35 cellular contexts compared by ENCODE assay signal in the genomic region with DNA sequence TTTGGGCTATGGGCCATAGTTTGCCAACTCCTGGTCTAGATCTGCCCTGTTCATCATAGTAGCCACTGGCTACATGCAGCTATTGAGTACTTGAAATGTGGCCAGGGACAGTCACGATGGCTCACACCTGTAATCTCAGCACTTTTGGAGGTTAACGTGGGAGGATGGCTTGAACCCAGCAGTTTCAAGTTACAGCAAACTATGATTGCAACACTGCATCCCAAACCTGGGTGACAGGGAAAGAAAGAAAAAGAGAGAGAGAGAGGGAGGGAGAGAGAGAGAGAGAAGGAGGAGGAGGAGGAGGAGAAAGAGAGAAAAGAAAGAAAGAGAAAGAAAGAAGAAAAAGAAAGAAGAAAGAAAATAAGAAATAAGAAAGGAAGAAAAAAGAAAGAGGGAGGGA. TPM values are rescaled to one million over a fixed set of nuclear protein-coding genes. Genes with fewer than 3 reads are reported as not detected.
DNase-seq lines count a peak whose midpoint lies in the region; ATAC-seq, FAIRE-seq and TF ChIP-seq lines count a peak whose summit lies in the region.
"Had no signal": no experiment of that assay in that cellular context is flagged by ENCODE, and none has a peak within 500 bp of the region (broad histone marks: within the 10 kb centered on the region; RNA-seq: fewer than 3 reads in every experiment).

No MANE protein-coding gene starts in this region.

- TF ChIP-seq POLR2A in K562 (conservative IDR thresholded peaks at IDR 0.05), result no peak

- in situ Hi-C loops in K562 (cut with MboI), result no loop called here

- DNase-seq in NCI-H2029 (lab: John Stamatoyannopoulos, UW) (peak; percentile 33), K562 (ENCODE audit: extremely low read depth in 1 of 4, low spot score in 3 of 4) (no peak), iris pigment epithelial cell (ENCODE audit: low read depth) (peak; percentile 36), AG08396 (ENCODE audit: low spot score) (no peak), Calu3 (no peak)
- no peak for DNase-seq in stimulated activated effector memory CD8-positive, alpha-beta T cell treated with anti-CD3 and anti-CD28 coated beads, Interleukin-12 subunit alpha, Interleukin-12 subunit beta, amount 100 ng/mL, for 72 hours (ENCODE audit: low spot score in 2 of 2)
- no peak for DNase-seq in activated CD8-positive, alpha-beta T cell treated with anti-CD3 and anti-CD28 coated beads, Interleukin-2, amount 10 ng/mL, durations not matched to agents 7 days and 5 days
- DNase-seq: activated CD4-positive, alpha-beta T cell treated with anti-CD3 and anti-CD28 coated beads, Interleukin-2, amount 10 ng/mL, durations not matched to agents 24 days and 14 days; activated effector memory CD4-positive, alpha-beta T cell treated with Interleukin-2 at 50 U/mL for 16 hours; C1 segment of cervical spinal cord; Caco-2; effector memory CD4-positive, alpha-beta T cell; foreskin fibroblast; MM.1S; NCI-H1105 treated with DMSO at 0.1 percent for 48 hours; NCI-H1930; NCI-H345; NCI-H748 treated with DMSO at 0.1 percent for 48 hours; ovary; retina; stimulated activated naive CD8-positive, alpha-beta T cell treated with anti-CD3 and anti-CD28 coated beads, Interleukin-15, Interleukin-2, amounts not matched to agents 100 U/mL and 50 U/mL, for 24 hours; T-helper 1 cell; upper lobe of right lung had no signal

- no peak overlapping the region for H3K27ac ChIP-seq in K562 (ENCODE audit: extremely low read depth, low read depth, low read length)
- H3K27ac ChIP-seq: coronary artery, ovary, skin epidermis, upper lobe of right lung had no signal

- POLR2A ChIA-PET in K562 (lab: Yijun Ruan, JAX), result no interaction called here
- POLR2A ChIA-PET in activated CD8-positive, alpha-beta T cell treated with anti-CD3 and anti-CD28 coated beads, Interleukin-2, amount 10 ng/mL, durations not matched to agents 7 days and 5 days (lab: Charles Lee), result no interaction called here

- no peak for TF ChIP-seq RAD21 in K562 (CRISPR knock-in tag; conservative IDR thresholded peaks at IDR 0.05 in 1 of 2, IDR thresholded peaks at IDR 0.05 in 1 of 2)

- H3K27me3 Mint-ChIP-seq in activated CD8-positive, alpha-beta T cell treated with anti-CD3 and anti-CD28 coated beads, Interleukin-2, amount 10 ng/mL, durations not matched to agents 7 days and 5 days (ENCODE audit: low read depth), result peaks cover 18% of the 10 kb centered on the region
- H3K27me3 Mint-ChIP-seq in Calu3 (ENCODE audit: unreplicated experiment), result peaks cover 63% of the 10 kb centered on the region

- 4% methylated on average over 2 of the region's 2 CpGs for WGBS in K562 (ENCODE audit: insufficient coverage, low coverage, missing lambda C conversion rate)

- H3K9me1 ChIP-seq in K562 (ENCODE audit: control insufficient read depth, insufficient read depth, low read length), result no peaks in the 10 kb centered on the region

- H3K4me3 ChIP-seq in K562, result no peak overlapping the region
- H3K4me3 ChIP-seq: coronary artery, ovary, skin epidermis, upper lobe of right lung had no signal

- H3K4me1 ChIP-seq in K562 (replicated peaks in 1 of 2; ENCODE audit: control insufficient read depth in 2 of 2, insufficient read depth in 2 of 2, low read length in 2 of 2), result peaks cover 0 to 9% of the 10 kb centered on the region in 2 experiments; a peak in 3 of 5 replicates
- H3K4me1 ChIP-seq: Caco-2, upper lobe of right lung had no signal

- no peak overlapping the region for H2AFZ ChIP-seq in K562 (ENCODE audit: low read depth, low read length)

- H3K36me3 ChIP-seq in K562 (ENCODE audit: control insufficient read depth, insufficient read depth, low read length), result no peaks in the 10 kb centered on the region
- H3K36me3 ChIP-seq: ovary, upper lobe of right lung had no signal

- TF ChIP-seq EP300 in K562 (IDR thresholded peaks at IDR 0.05; ENCODE audit: low read length), result no peak

- intact Hi-C loops in K562 (cut with micrococcal nuclease), result no loop called here
- intact Hi-C loops in Calu3 (cut with micrococcal nuclease; ENCODE audit: unreplicated experiment), result no loop called here

- H3K4me1 Mint-ChIP-seq in stimulated activated effector memory CD8-positive, alpha-beta T cell treated with anti-CD3 and anti-CD28 coated beads, Interleukin-12 subunit alpha, Interleukin-12 subunit beta, amount 100 ng/mL, for 72 hours, result peaks cover 32% of the 10 kb centered on the region
- peaks cover 24% of the 10 kb centered on the region for H3K4me1 Mint-ChIP-seq in activated CD8-positive, alpha-beta T cell treated with anti-CD3 and anti-CD28 coated beads, Interleukin-2, amount 10 ng/mL, durations not matched to agents 7 days and 5 days (ENCODE audit: low read depth)
- no peaks in the 10 kb centered on the region for H3K4me1 Mint-ChIP-seq in Calu3 (ENCODE audit: low read depth, unreplicated experiment)
- H3K4me1 Mint-ChIP-seq: neural crest cell had no signal

- H3K9ac ChIP-seq in K562 (ENCODE audit: insufficient read depth in 1 of 2, low read depth in 2 of 2, low read length in 2 of 2), result no peak overlapping the region

- no peak for ATAC-seq in K562
- ATAC-seq in stimulated activated effector memory CD8-positive, alpha-beta T cell treated with anti-CD3 and anti-CD28 coated beads, Interleukin-12 subunit alpha, Interleukin-12 subunit beta, amount 100 ng/mL, for 72 hours, result peak; percentile 49
- ATAC-seq in activated CD8-positive, alpha-beta T cell treated with anti-CD3 and anti-CD28 coated beads, Interleukin-2, amount 10 ng/mL, durations not matched to agents 7 days and 5 days, result no peak
- ATAC-seq: stimulated activated naive CD8-positive, alpha-beta T cell treated with anti-CD3 and anti-CD28 coated beads, Interleukin-15, Interleukin-2, amounts not matched to agents 100 U/mL and 50 U/mL, for 24 hours; upper lobe of right lung; WTC11 had no signal

- CTCF ChIA-PET in K562 (lab: Yijun Ruan, JAX; ENCODE audit: low intra/inter-chr PET ratio) (no interaction called here), Calu3 (lab: Charles Lee) (no interaction called here)
- CTCF ChIA-PET in activated CD8-positive, alpha-beta T cell treated with anti-CD3 and anti-CD28 coated beads, Interleukin-2, amount 10 ng/mL, durations not matched to agents 7 days and 5 days (lab: Charles Lee), result no interaction called here

- no peaks in the 10 kb centered on the region for H4K20me1 ChIP-seq in K562 (replicated peaks; ENCODE audit: control insufficient read depth, insufficient read depth, low read length)

- peaks cover 5 to 16% of the 10 kb centered on the region in 2 experiments; a peak in 3 of 5 replicates for H3K27me3 ChIP-seq in K562 (ENCODE audit: control insufficient read depth in 2 of 2, insufficient read depth in 2 of 2, low read length in 2 of 2)
- H3K27me3 ChIP-seq: ovary had no signal

- peak overlapping the region; percentile 48 for H3K27ac Mint-ChIP-seq in stimulated activated effector memory CD8-positive, alpha-beta T cell treated with anti-CD3 and anti-CD28 coated beads, Interleukin-12 subunit alpha, Interleukin-12 subunit beta, amount 100 ng/mL, for 72 hours
- H3K27ac Mint-ChIP-seq in activated CD8-positive, alpha-beta T cell treated with anti-CD3 and anti-CD28 coated beads, Interleukin-2, amount 10 ng/mL, durations not matched to agents 7 days and 5 days, result no peak overlapping the region
- no peak overlapping the region for H3K27ac Mint-ChIP-seq in Calu3 (ENCODE audit: unreplicated experiment)
- H3K27ac Mint-ChIP-seq: activated CD4-positive, alpha-beta T cell treated with anti-CD3 and anti-CD28 coated beads, Interleukin-2, amount 10 ng/mL, durations not matched to agents 24 days and 14 days; memory B cell; WTC11 had no signal

- no peak for FAIRE-seq in K562 (lab: Jason Lieb, UNC)
- FAIRE-seq: G401.6 had no signal

- TF ChIP-seq CTCF in K562 (IDR thresholded peaks at IDR 0.05 in 2 of 3, conservative IDR thresholded peaks at IDR 0.05 in 1 of 3; ENCODE audit: insufficient read depth in 2 of 3, low read depth in 1 of 3, low read length in 3 of 3), result no peak
- no peak for TF ChIP-seq CTCF in Calu3 (IDR thresholded peaks at IDR 0.05; ENCODE audit: unreplicated experiment)

- H3K4me3 Mint-ChIP-seq in stimulated activated effector memory CD8-positive, alpha-beta T cell treated with anti-CD3 and anti-CD28 coated beads, Interleukin-12 subunit alpha, Interleukin-12 subunit beta, amount 100 ng/mL, for 72 hours, result no peak overlapping the region
- H3K4me3 Mint-ChIP-seq in activated CD8-positive, alpha-beta T cell treated with anti-CD3 and anti-CD28 coated beads, Interleukin-2, amount 10 ng/mL, durations not matched to agents 7 days and 5 days, result no peak overlapping the region
- H3K4me3 Mint-ChIP-seq in Calu3 (ENCODE audit: low read depth, unreplicated experiment), result no peak overlapping the region
- H3K4me3 Mint-ChIP-seq: activated CD4-positive, alpha-beta T cell treated with anti-CD3 and anti-CD28 coated beads, Interleukin-2, amount 10 ng/mL, durations not matched to agents 24 days and 14 days; activated naive CD8-positive, alpha-beta T cell; memory B cell; neural crest cell; WTC11 had no signal

- no peaks in the 10 kb centered on the region; the same call in 1 of the 2 replicates for H3K9me3 ChIP-seq in K562 (replicated peaks; ENCODE audit: control insufficient read depth, insufficient read depth, low read depth, low read length)
- H3K9me3 ChIP-seq: Caco-2, ovary, upper lobe of right lung had no signal

- no peaks in the 10 kb centered on the region for H3K36me3 Mint-ChIP-seq in stimulated activated effector memory CD8-positive, alpha-beta T cell treated with anti-CD3 and anti-CD28 coated beads, Interleukin-12 subunit alpha, Interleukin-12 subunit beta, amount 100 ng/mL, for 72 hours
- H3K36me3 Mint-ChIP-seq in activated CD8-positive, alpha-beta T cell treated with anti-CD3 and anti-CD28 coated beads, Interleukin-2, amount 10 ng/mL, durations not matched to agents 7 days and 5 days (ENCODE audit: low read depth), result no peaks in the 10 kb centered on the region
- H3K36me3 Mint-ChIP-seq in Calu3 (ENCODE audit: insufficient read depth, unreplicated experiment), result no peaks in the 10 kb centered on the region

- H3K79me2 ChIP-seq in K562 (ENCODE audit: control insufficient read depth, insufficient read depth, low read length), result no peaks in the 10 kb centered on the region

- H3K9me3 Mint-ChIP-seq in stimulated activated effector memory CD8-positive, alpha-beta T cell treated with anti-CD3 and anti-CD28 coated beads, Interleukin-12 subunit alpha, Interleukin-12 subunit beta, amount 100 ng/mL, for 72 hours, result no peaks in the 10 kb centered on the region
- peaks cover 3% of the 10 kb centered on the region for H3K9me3 Mint-ChIP-seq in activated CD8-positive, alpha-beta T cell treated with anti-CD3 and anti-CD28 coated beads, Interleukin-2, amount 10 ng/mL, durations not matched to agents 7 days and 5 days (ENCODE audit: insufficient read depth)
- peaks cover 8% of the 10 kb centered on the region for H3K9me3 Mint-ChIP-seq in Calu3 (ENCODE audit: low read depth, unreplicated experiment)
- H3K9me3 Mint-ChIP-seq: activated CD4-positive, alpha-beta T cell treated with anti-CD3 and anti-CD28 coated beads, Interleukin-2, amount 10 ng/mL, durations not matched to agents 24 days and 14 days had no signal

- BruUV-seq in K562 (replicated peaks; lab: Mats Ljungman, UMichigan) (no TSS peak), Calu3 (replicated peaks; lab: Mats Ljungman, UMichigan) (no TSS peak)

- H3K4me2 ChIP-seq in K562 (ENCODE audit: insufficient read depth, low read length), result no peak overlapping the region

RNA-seq across cellular contexts. Expression of a gene that starts 5.1 kb away (rescaled TPM):
- 0.14 TPM in 1 of 2 replicates, not detected in the other for total RNA-seq in K562 (2011; cell fraction: chromatin; rRNA removed; ENCODE audit: low replicate concordance)
- total RNA-seq in K562 (2011; cell fraction: nucleolus; rRNA removed), result not detected in 2 replicates
- not detected in 2 replicates for total RNA-seq in K562 (2011; cell fraction: nucleoplasm; rRNA removed)
- not detected in 2 replicates for total RNA-seq in K562 (2014; rRNA removed)
- total RNA-seq in K562 (2014; rRNA removed; fragmentation: Illumina TruSeq; extraction: Trizol), result 0.04 TPM in 1 of 2 replicates, not detected in the other
- total RNA-seq in K562 (2015; rRNA removed; fragmentation: Illumina TruSeq; extraction: Trizol), result not detected in 2 replicates
- total RNA-seq in K562 (2021), result not detected in 2 replicates
- 0.03 TPM in 1 of 2 replicates, not detected in the other for polyA plus RNA-seq in K562 (2011; rRNA removed)
- polyA plus RNA-seq in K562 (2011; cell fraction: cytosol; rRNA removed), result not detected in 2 replicates
- not detected in 2 replicates for polyA plus RNA-seq in K562 (2011; cell fraction: nucleus; rRNA removed)
- not detected in 2 replicates for polyA plus RNA-seq in K562 (2012)
- not detected in 2 replicates for polyA plus RNA-seq in K562 (2014; fragmentation: Illumina TruSeq; extraction: Trizol)
- not detected for polyA plus RNA-seq in K562 (2014; fragmentation: Nextera tagmentation; extraction: Ambion mirVana)
- polyA plus RNA-seq in K562 (2014; rRNA removed), result not detected in 2 replicates
- 0.06 TPM in 1 of 2 replicates, not detected in the other for polyA minus RNA-seq in K562 (2011; rRNA and poly(A)+ RNA removed)
- not detected in 2 replicates for polyA minus RNA-seq in K562 (2011; cell fraction: cytosol; rRNA and poly(A)+ RNA removed)
- polyA minus RNA-seq in K562 (2011; cell fraction: nucleus; rRNA and poly(A)+ RNA removed), result not detected in 2 replicates
- total RNA-seq in activated CD8-positive, alpha-beta T cell treated with anti-CD3 and anti-CD28 coated beads, Interleukin-2, amount 10 ng/mL, durations not matched to agents 7 days and 5 days, result not detected
- total RNA-seq in Calu3 (2022), result not detected in 2 replicates
- total RNA-seq: activated CD4-positive, alpha-beta T cell treated with anti-CD3 and anti-CD28 coated beads, Interleukin-2, amount 10 ng/mL, durations not matched to agents 24 days and 14 days; activated CD8-positive, alpha-beta memory T cell treated with anti-CD3 and anti-CD28 coated beads for 36 hours; Caco-2; neural crest cell; ovary; RPMI7951; SK-MEL-5; temporal lobe; upper lobe of right lung; WTC11 had no signal
- polyA plus RNA-seq: esophagus, ovary had no signal

RNA-seq across cellular contexts. Expression of a gene that starts 12.1 kb away (rescaled TPM):
- 107 and 112 TPM in 2 replicates for total RNA-seq in K562 (2011; cell fraction: chromatin; rRNA removed; ENCODE audit: low replicate concordance)
- 50.4 and 55.9 TPM in 2 replicates for total RNA-seq in K562 (2011; cell fraction: nucleolus; rRNA removed)
- total RNA-seq in K562 (2011; cell fraction: nucleoplasm; rRNA removed), result 93.1 and 119 TPM in 2 replicates
- 236 and 251 TPM in 2 replicates for total RNA-seq in K562 (2014; rRNA removed)
- total RNA-seq in K562 (2014; rRNA removed; fragmentation: Illumina TruSeq; extraction: Trizol), result 193 and 210 TPM in 2 replicates
- total RNA-seq in K562 (2015; rRNA removed; fragmentation: Illumina TruSeq; extraction: Trizol), result 213 and 223 TPM in 2 replicates
- total RNA-seq in K562 (2021), result 299 and 351 TPM in 2 replicates
- polyA plus RNA-seq in K562 (2011; rRNA removed), result 160 and 253 TPM in 2 replicates
- 229 and 236 TPM in 2 replicates for polyA plus RNA-seq in K562 (2011; cell fraction: cytosol; rRNA removed)
- polyA plus RNA-seq in K562 (2011; cell fraction: nucleus; rRNA removed), result 131 TPM in 2 replicates
- 175 and 305 TPM in 2 replicates for polyA plus RNA-seq in K562 (2012)
- polyA plus RNA-seq in K562 (2014; fragmentation: Illumina TruSeq; extraction: Trizol), result 284 and 307 TPM in 2 replicates
- polyA plus RNA-seq in K562 (2014; fragmentation: Nextera tagmentation; extraction: Ambion mirVana), result 10 to 100 TPM; 34.6 to 44.7 TPM
- 404 and 425 TPM in 2 replicates for polyA plus RNA-seq in K562 (2014; rRNA removed)
- polyA minus RNA-seq in K562 (2011; rRNA and poly(A)+ RNA removed), result 75.6 and 103 TPM in 2 replicates
- 69.1 and 82.2 TPM in 2 replicates for polyA minus RNA-seq in K562 (2011; cell fraction: cytosol; rRNA and poly(A)+ RNA removed)
- 31.9 and 48.4 TPM in 2 replicates for polyA minus RNA-seq in K562 (2011; cell fraction: nucleus; rRNA and poly(A)+ RNA removed)
- 100 to 1,000 TPM; 335 to 336 TPM for total RNA-seq in activated CD8-positive, alpha-beta T cell treated with anti-CD3 and anti-CD28 coated beads, Interleukin-2, amount 10 ng/mL, durations not matched to agents 7 days and 5 days
- 306 and 314 TPM in 2 replicates for total RNA-seq in Calu3 (2022)

RNA-seq across cellular contexts. Expression of a gene that starts 38.6 kb away (rescaled TPM):
- 43.3 and 92.9 TPM in 2 replicates for total RNA-seq in K562 (2011; cell fraction: chromatin; rRNA removed; ENCODE audit: low replicate concordance)
- 96.6 and 97.4 TPM in 2 replicates for total RNA-seq in K562 (2011; cell fraction: nucleolus; rRNA removed)
- total RNA-seq in K562 (2011; cell fraction: nucleoplasm; rRNA removed), result 76.8 and 91.9 TPM in 2 replicates
- 559 and 622 TPM in 2 replicates for total RNA-seq in K562 (2014; rRNA removed)
- 128 and 144 TPM in 2 replicates for total RNA-seq in K562 (2014; rRNA removed; fragmentation: Illumina TruSeq; extraction: Trizol)
- 255 and 258 TPM in 2 replicates for total RNA-seq in K562 (2015; rRNA removed; fragmentation: Illumina TruSeq; extraction: Trizol)
- 304 and 309 TPM in 2 replicates for total RNA-seq in K562 (2021)
- polyA plus RNA-seq in K562 (2011; rRNA removed), result 140 and 146 TPM in 2 replicates
- 191 and 212 TPM in 2 replicates for polyA plus RNA-seq in K562 (2011; cell fraction: cytosol; rRNA removed)
- 106 and 110 TPM in 2 replicates for polyA plus RNA-seq in K562 (2011; cell fraction: nucleus; rRNA removed)
- 178 and 294 TPM in 2 replicates for polyA plus RNA-seq in K562 (2012)
- 143 and 312 TPM in 2 replicates for polyA plus RNA-seq in K562 (2014; fragmentation: Illumina TruSeq; extraction: Trizol)
- 100 to 1,000 TPM in 1 of 2 experiments, 10 to 100 TPM in 1; 52.8 to 124 TPM for polyA plus RNA-seq in K562 (2014; fragmentation: Nextera tagmentation; extraction: Ambion mirVana)
- 302 and 369 TPM in 2 replicates for polyA plus RNA-seq in K562 (2014; rRNA removed)
- polyA minus RNA-seq in K562 (2011; rRNA and poly(A)+ RNA removed), result 66.3 and 75.7 TPM in 2 replicates
- polyA minus RNA-seq in K562 (2011; cell fraction: cytosol; rRNA and poly(A)+ RNA removed), result 79.6 and 136 TPM in 2 replicates
- polyA minus RNA-seq in K562 (2011; cell fraction: nucleus; rRNA and poly(A)+ RNA removed), result 44.0 and 63.9 TPM in 2 replicates
- total RNA-seq in activated CD8-positive, alpha-beta T cell treated with anti-CD3 and anti-CD28 coated beads, Interleukin-2, amount 10 ng/mL, durations not matched to agents 7 days and 5 days, result 100 to 1,000 TPM; 176 to 184 TPM
- 182 and 193 TPM in 2 replicates for total RNA-seq in Calu3 (2022)

RNA-seq across cellular contexts. Expression of a gene that starts 40.4 kb away (rescaled TPM):
- 203 and 378 TPM in 2 replicates for total RNA-seq in K562 (2011; cell fraction: chromatin; rRNA removed; ENCODE audit: low replicate concordance)
- total RNA-seq in K562 (2011; cell fraction: nucleolus; rRNA removed), result 205 and 217 TPM in 2 replicates
- 219 and 287 TPM in 2 replicates for total RNA-seq in K562 (2011; cell fraction: nucleoplasm; rRNA removed)
- 18.6 and 21.6 TPM in 2 replicates for total RNA-seq in K562 (2014; rRNA removed)
- total RNA-seq in K562 (2014; rRNA removed; fragmentation: Illumina TruSeq; extraction: Trizol), result 13.9 and 18.4 TPM in 2 replicates
- total RNA-seq in K562 (2015; rRNA removed; fragmentation: Illumina TruSeq; extraction: Trizol), result 16.7 and 17.1 TPM in 2 replicates
- 34.0 and 34.7 TPM in 2 replicates for total RNA-seq in K562 (2021)
- 25.6 and 40.7 TPM in 2 replicates for polyA plus RNA-seq in K562 (2011; rRNA removed)
- polyA plus RNA-seq in K562 (2011; cell fraction: cytosol; rRNA removed), result 18.3 and 25.8 TPM in 2 replicates
- polyA plus RNA-seq in K562 (2011; cell fraction: nucleus; rRNA removed), result 126 and 156 TPM in 2 replicates
- 19.8 and 52.3 TPM in 2 replicates for polyA plus RNA-seq in K562 (2012)
- 19.6 and 20.1 TPM in 2 replicates for polyA plus RNA-seq in K562 (2014; fragmentation: Illumina TruSeq; extraction: Trizol)
- polyA plus RNA-seq in K562 (2014; fragmentation: Nextera tagmentation; extraction: Ambion mirVana), result 1 to 10 TPM; 4.7 to 6.5 TPM
- 31.9 and 32.0 TPM in 2 replicates for polyA plus RNA-seq in K562 (2014; rRNA removed)
- polyA minus RNA-seq in K562 (2011; rRNA and poly(A)+ RNA removed), result 33.9 and 36.4 TPM in 2 replicates
- polyA minus RNA-seq in K562 (2011; cell fraction: cytosol; rRNA and poly(A)+ RNA removed), result 9.2 and 15.5 TPM in 2 replicates
- 71.5 and 72.2 TPM in 2 replicates for polyA minus RNA-seq in K562 (2011; cell fraction: nucleus; rRNA and poly(A)+ RNA removed)
- total RNA-seq in activated CD8-positive, alpha-beta T cell treated with anti-CD3 and anti-CD28 coated beads, Interleukin-2, amount 10 ng/mL, durations not matched to agents 7 days and 5 days, result 100 to 1,000 TPM; 125 to 126 TPM
- 87.5 and 96.7 TPM in 2 replicates for total RNA-seq in Calu3 (2022)

Comparison
In these comparisons a context has a peak if more than half of its experiments do, and no peak if none do; other contexts are left out.
1. DNase-seq: peak in NCI-H2029 (single experiment) and iris pigment epithelial cell (single experiment); none in K562 (0 of 4), stimulated activated effector memory CD8-positive, alpha-beta T cell treated with anti-CD3 and anti-CD28 coated beads, Interleukin-12 subunit alpha, Interleukin-12 subunit beta, amount 100 ng/mL, for 72 hours (0 of 2), AG08396 (single experiment), activated CD8-positive, alpha-beta T cell treated with anti-CD3 and anti-CD28 coated beads, Interleukin-2, amount 10 ng/mL, durations not matched to agents 7 days and 5 days (single experiment) and Calu3 (single experiment).